In the genomic region with DNA sequence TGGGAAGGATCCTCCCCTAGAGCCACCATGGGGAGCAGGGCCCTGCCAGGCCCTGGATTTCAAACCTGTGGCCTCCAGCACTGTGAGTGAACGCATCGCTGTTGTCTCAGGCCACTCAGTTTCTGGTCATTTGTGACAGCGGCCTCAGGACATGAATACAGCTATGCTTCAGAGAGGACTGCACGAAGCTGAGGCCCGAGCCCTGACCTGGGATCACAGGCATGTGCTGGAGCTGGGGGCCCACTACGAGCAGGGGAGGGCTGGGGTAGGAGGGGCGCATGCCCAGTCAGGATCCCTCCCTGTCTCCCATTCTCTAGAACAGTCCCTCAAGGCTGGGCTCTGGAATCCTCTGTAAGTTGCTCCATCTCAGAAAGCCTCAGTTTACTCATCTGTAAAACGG, we compare ENCODE assay signal across 8 cellular contexts.
"Had no signal": no experiment of that assay in that cellular context is flagged by ENCODE, and none has a peak within 500 bp of the region (broad histone marks: within the 10 kb centered on the region; RNA-seq: fewer than 3 reads in every experiment).

No MANE protein-coding gene starts in this region.

- H3K4me2 ChIP-seq: GM23338, KMS-11 had no signal

- H3K4me3 ChIP-seq: GM23338 had no signal

- ATAC-seq: GM23338, HCT116, HepG2 had no signal

- H3K9me3 Mint-ChIP-seq: GM23338 had no signal

- H3K9ac ChIP-seq: KMS-11 had no signal

- H3K27ac ChIP-seq: HL-60, KMS-11 had no signal

- H3K27ac Mint-ChIP-seq: GM23338, HFFc6, IgD-negative memory B cell had no signal

- H2AFZ ChIP-seq: GM23338 had no signal

- DNase-seq: HFFc6, KBM-7 had no signal

- H3K4me3 Mint-ChIP-seq: GM23338, HFFc6, IgD-negative memory B cell had no signal
